In genomic region chr12:6631549-6631961, GRCh38 we compare ENCODE assay signal across 11 cellular contexts. TPM values are rescaled to one million over a fixed set of nuclear protein-coding genes. Genes with fewer than 3 reads are reported as not detected.
DNase-seq lines count a peak whose midpoint lies in the region; ATAC-seq, FAIRE-seq and TF ChIP-seq lines count a peak whose summit lies in the region.
"Had no signal": no experiment of that assay in that cellular context is flagged by ENCODE, and none has a peak within 500 bp of the region (broad histone marks: within the 10 kb centered on the region; RNA-seq: fewer than 3 reads in every experiment).

No MANE protein-coding gene starts in this region.

- no TSS peak for BruUV-seq in OCI-LY7 (replicated peaks; lab: Mats Ljungman, UMichigan)
- no TSS peak for BruUV-seq in MCF 10A (replicated peaks; lab: Mats Ljungman, UMichigan)

- H3K79me1 ChIP-seq in H1 (ENCODE audit: low read depth, low read length) = no peaks in the 10 kb centered on the region

- no peak overlapping the region for H2AK5ac ChIP-seq in H1 (ENCODE audit: low read depth, low read length)

- H2BK15ac ChIP-seq in H1 (ENCODE audit: low read length) = no peak overlapping the region

- H3K4me2 ChIP-seq in OCI-LY7 (ENCODE audit: low read length) (peak overlapping the region; percentile 94), H1 (ENCODE audit: insufficient read depth in 1 of 2, low read depth in 2 of 2, low read length in 2 of 2) (no peak overlapping the region)

- H3K27me3 Mint-ChIP-seq in neural crest cell (ENCODE audit: low read depth) = no peaks in the 10 kb centered on the region
- no peaks in the 10 kb centered on the region for H3K27me3 Mint-ChIP-seq in MCF 10A (ENCODE audit: insufficient read depth, unreplicated experiment)

- DNase-seq in GM12864 (ENCODE audit: low read depth) (no peak), OCI-LY7 (ENCODE audit: low spot score) (peak; percentile 54), H1 (ENCODE audit: low read depth in 1 of 2, low spot score in 2 of 2) (no peak), neural crest cell (ENCODE audit: low read depth, low spot score) (no peak), NCI-H526 treated with DMSO at 0.1 percent for 48 hours (lab: John Stamatoyannopoulos, UW) (no peak), MCF 10A (ENCODE audit: unreplicated experiment) (no peak)

- POLR2A ChIA-PET in OCI-LY7 (lab: Charles Lee) = interaction anchor here (0.5 to 2.7 kb wide), 13 partner anchors 8 to 318 kb away, joined by 3 to 24 read pairs (median 4); partner anchors contain the start of genes ACRBP, COPS7A and ZNF384
- POLR2A ChIA-PET in H1 (lab: Charles Lee; ENCODE audit: partially characterized antibody) = interaction anchor here (1.0 to 2.5 kb wide), 6 partner anchors 9 to 93 kb away, joined by 3 to 18 read pairs (median 5); partner anchors contain the start of gene ACRBP
- POLR2A ChIA-PET in MCF 10A (lab: Yijun Ruan, JAX) = no interaction called here

- peak overlapping the region; percentile 13; the same call in 1 of the 2 replicates for H2AFZ ChIP-seq in OCI-LY7 (ENCODE audit: low read length)
- no peak overlapping the region for H2AFZ ChIP-seq in H1 (ENCODE audit: low read length)

- 85% methylated on average over 3 of the region's 3 CpGs; no CpG with 5 or more reads in 1 of the 2 experiments for WGBS in H1 (ENCODE audit: extremely low coverage in 1 of 2, insufficient coverage in 1 of 2, insufficient read length in 1 of 2, insufficient replicate concordance in 2 of 2, low coverage in 1 of 2, low lambda C conversion rate in 2 of 2, missing lambda C conversion rate in 1 of 2), 2 experiments

- peaks cover 23% of the 10 kb centered on the region for H3K4me1 Mint-ChIP-seq in neural crest cell
- peaks cover 17% of the 10 kb centered on the region for H3K4me1 Mint-ChIP-seq in MCF 10A (ENCODE audit: insufficient read depth, unreplicated experiment)

- no peak overlapping the region for H3K18ac ChIP-seq in H1 (ENCODE audit: extremely low read depth, low read length)

- peaks cover 88% of the 10 kb centered on the region for H3K4me1 ChIP-seq in OCI-LY7 (ENCODE audit: insufficient read depth, low read length, poor library complexity, severe bottlenecking)
- H3K4me1 ChIP-seq in H1 (replicated peaks in 1 of 4; ENCODE audit: control insufficient read depth in 3 of 4, insufficient read depth in 4 of 4, low read length in 3 of 4) = peaks cover 0 to 11% (median 2%) of the 10 kb centered on the region in 4 experiments; a peak in 5 of 7 replicates
- H3K4me1 ChIP-seq: prostate gland had no signal

- TF ChIP-seq EP300 in H1 (IDR thresholded peaks at IDR 0.05; ENCODE audit: borderline replicate concordance in 1 of 2, low read depth in 2 of 2, low read length in 2 of 2) = no peak

- no peak overlapping the region for H4K5ac ChIP-seq in H1 (ENCODE audit: insufficient read length, low read depth, low read length)

- H3K36me3 Mint-ChIP-seq in neural crest cell (ENCODE audit: low read depth) (no peaks in the 10 kb centered on the region), MCF 10A (ENCODE audit: insufficient read depth, unreplicated experiment) (no peaks in the 10 kb centered on the region)

- H3K4me3 ChIP-seq in GM12864 (ENCODE audit: low read depth, low read length) (peak overlapping the region; percentile 52), OCI-LY7 (ENCODE audit: low read depth, low read length, poor library complexity, severe bottlenecking) (peak overlapping the region; percentile 68), H1 (ENCODE audit: extremely low read depth in 1 of 4, insufficient read depth in 2 of 4, low read depth in 3 of 4, low read length in 4 of 4) (no peak overlapping the region)
- H3K4me3 ChIP-seq: prostate gland had no signal

- no peak overlapping the region for H2BK120ac ChIP-seq in H1 (replicated peaks; ENCODE audit: low read depth, low read length)

- no peaks in the 10 kb centered on the region for H3K23me2 ChIP-seq in H1 (ENCODE audit: low read depth, low read length)

- no peak overlapping the region for H2BK20ac ChIP-seq in H1 (ENCODE audit: low read length)

- no peak overlapping the region for H2BK12ac ChIP-seq in H1 (ENCODE audit: low read depth, low read length)

- H3K14ac ChIP-seq in H1 (ENCODE audit: insufficient read length) = no peak overlapping the region

- peak overlapping the region; percentile 97 for H3K27ac ChIP-seq in OCI-LY7 (ENCODE audit: low read depth, low read length, poor library complexity, severe bottlenecking)
- no peak overlapping the region for H3K27ac ChIP-seq in H1 (ENCODE audit: low read depth, low read length)
- H3K27ac ChIP-seq: prostate gland had no signal

- H3K27ac Mint-ChIP-seq in neural crest cell (ENCODE audit: unreplicated experiment) = peak overlapping the region; percentile 95
- H3K27ac Mint-ChIP-seq in MCF 10A (ENCODE audit: low read depth, unreplicated experiment) = no peak overlapping the region

- no peak overlapping the region for H3K4ac ChIP-seq in H1 (replicated peaks; ENCODE audit: insufficient read length, low read depth, low read length)

- H4K8ac ChIP-seq in H1 (ENCODE audit: extremely low read depth, insufficient read depth, low read length) = peak overlapping the region; percentile 54; the same call in 1 of the 2 replicates

- no peaks in the 10 kb centered on the region for H3K36me3 ChIP-seq in OCI-LY7 (ENCODE audit: insufficient read depth, low read length)
- no peaks in the 10 kb centered on the region for H3K36me3 ChIP-seq in H1 (ENCODE audit: control insufficient read depth in 2 of 4, insufficient read depth in 4 of 4, low read length in 3 of 4)
- H3K36me3 ChIP-seq: prostate gland had no signal

- H3K9ac ChIP-seq in H1 (replicated peaks in 1 of 4; ENCODE audit: extremely low read depth in 1 of 4, low read depth in 3 of 4, low read length in 3 of 4) = no peak overlapping the region

- H3K9me3 ChIP-seq in OCI-LY7 (ENCODE audit: low read length) (no peaks in the 10 kb centered on the region), H1 (ENCODE audit: insufficient read depth in 2 of 2, low read depth in 1 of 2, low read length in 1 of 2) (no peaks in the 10 kb centered on the region)
- H3K9me3 ChIP-seq: prostate gland had no signal

- H3K9me3 Mint-ChIP-seq in neural crest cell (no peaks in the 10 kb centered on the region), MCF 10A (ENCODE audit: unreplicated experiment) (no peaks in the 10 kb centered on the region)

- CTCF ChIA-PET in OCI-LY7 (lab: Charles Lee; ENCODE audit: unreplicated experiment) = no interaction called here
- CTCF ChIA-PET in H1 (lab: Charles Lee; ENCODE audit: partially characterized antibody) = interaction anchor here (0.6 to 7.9 kb wide), 9 partner anchors 8 to 638 kb away, joined by 3 to 65 read pairs (median 3); no protein-coding TSS in a partner anchor
- CTCF ChIA-PET in MCF 10A (lab: Yijun Ruan, JAX) = interaction anchor here (0.6 to 2.0 kb wide), 2 partner anchors 13 to 122 kb away, joined by 3 to 10 read pairs; partner anchors contain the start of gene MLF2

- H3K79me2 ChIP-seq in OCI-LY7 (ENCODE audit: insufficient read depth, low read depth, low read length) (peaks cover 42% of the 10 kb centered on the region; the same call in 1 of the 2 replicates), H1 (ENCODE audit: control insufficient read depth in 1 of 2, insufficient read depth in 2 of 2, low read length in 2 of 2) (no peaks in the 10 kb centered on the region)

- H3K23ac ChIP-seq in H1 (ENCODE audit: insufficient read length) = no peak overlapping the region

- no peak for TF ChIP-seq POLR2A in H1 (IDR thresholded peaks at IDR 0.05; ENCODE audit: control extremely low read depth in 1 of 2, low read depth in 2 of 2, low read length in 2 of 2)

- TF ChIP-seq CTCF in GM12864 (IDR thresholded peaks at IDR 0.05; ENCODE audit: low read depth, low read length, missing control alignments) (no peak), OCI-LY7 (conservative IDR thresholded peaks at IDR 0.05; ENCODE audit: low read length) (no peak), H1 (IDR thresholded peaks at IDR 0.05; ENCODE audit: control extremely low read depth in 1 of 3, insufficient read depth in 1 of 3, low read depth in 1 of 3, low read length in 3 of 3) (no peak), neural crest cell (conservative IDR thresholded peaks at IDR 0.05) (no peak), MCF 10A (IDR thresholded peaks at IDR 0.05; ENCODE audit: unreplicated experiment) (no peak)

- no peaks in the 10 kb centered on the region for H3K9me2 ChIP-seq in OCI-LY7 (ENCODE audit: insufficient read depth, low read length)

- H3K27me3 ChIP-seq in H1 (replicated peaks in 1 of 4; ENCODE audit: control insufficient read depth in 3 of 4, extremely low read depth in 1 of 4, insufficient read depth in 3 of 4, low read length in 3 of 4) = no peaks in the 10 kb centered on the region

- no peak overlapping the region for H3K4me3 Mint-ChIP-seq in neural crest cell
- H3K4me3 Mint-ChIP-seq in MCF 10A (ENCODE audit: unreplicated experiment) = no peak overlapping the region

- no peak for ATAC-seq in HG03469 (IDR thresholded peaks at IDR 0.05; ENCODE audit: unreplicated experiment)
- ATAC-seq in SK-N-SH treated with all-trans-retinoic acid at 6 μM for 48 hours = no peak

- intact Hi-C loops in OCI-LY7 (cut with micrococcal nuclease; ENCODE audit: unreplicated experiment) = no loop called here
- intact Hi-C loops in MCF 10A (cut with micrococcal nuclease) = no loop called here

- no peak for TF ChIP-seq RAD21 in H1 (IDR thresholded peaks at IDR 0.05 in 1 of 2, conservative IDR thresholded peaks at IDR 0.05 in 1 of 2; ENCODE audit: low read depth in 2 of 2, low read length in 2 of 2)

- FAIRE-seq in H1 (lab: Jason Lieb, UNC) = no peak
- FAIRE-seq: D721Med had no signal

- no peak overlapping the region for H2BK5ac ChIP-seq in H1 (ENCODE audit: low read depth, low read length)

- H4K20me1 ChIP-seq in OCI-LY7 (ENCODE audit: insufficient read depth, low read length) (no peaks in the 10 kb centered on the region), H1 (replicated peaks in 1 of 2; ENCODE audit: control insufficient read depth in 1 of 2, insufficient read depth in 2 of 2, low read length in 2 of 2) (no peaks in the 10 kb centered on the region)

- H3K56ac ChIP-seq in H1 (replicated peaks; ENCODE audit: insufficient read length, low read depth, low read length) = no peak overlapping the region

- H4K91ac ChIP-seq in H1 (replicated peaks; ENCODE audit: insufficient read length, low read length) = no peak overlapping the region

RNA-seq across cellular contexts. Expression of gene LPAR5, which starts 4.2 kb away (rescaled TPM):
- total RNA-seq in OCI-LY7 (2014; rRNA removed; shearing (Covaris generic)) = 7.7 and 14.4 TPM in 2 replicates
- total RNA-seq in OCI-LY7 (2022) (25.3 and 25.6 TPM in 2 replicates), neural crest cell (not detected in 2 replicates), MCF 10A (2022) (2.5 and 2.7 TPM in 2 replicates)
- 0.22 and 0.23 TPM in 2 replicates for total RNA-seq in H1 (2021; fragmentation: NEBNext Ultra II Directional; extraction: Animal tissue kit (Norgen Biotek cat#: 25700))
- polyA plus RNA-seq in H1 (2011; rRNA removed) = 0.24 and 0.63 TPM in 2 replicates
- polyA plus RNA-seq in H1 (2011; cell fraction: cytosol; rRNA removed) = 0.31 TPM
- 0.47 TPM for polyA plus RNA-seq in H1 (2011; cell fraction: nucleus; rRNA removed)
- polyA plus RNA-seq in H1 (2012, experiment 1 of 2) = 0.29 to 0.40 TPM (median 0.35 TPM) in 3 of 4 replicates, not detected in the other
- polyA plus RNA-seq in H1 (2012, experiment 2 of 2) = 0.21 TPM
- 0.57 TPM for polyA plus RNA-seq in H1 (2013, experiment 1 of 2)
- polyA plus RNA-seq in H1 (2013, experiment 2 of 2) = 0.48 TPM
- polyA minus RNA-seq in H1 (2011; rRNA and poly(A)+ RNA removed) = 0.32 and 0.63 TPM in 2 replicates
- polyA minus RNA-seq in H1 (2011; cell fraction: cytosol; rRNA and poly(A)+ RNA removed) = not detected
- polyA minus RNA-seq in H1 (2011; cell fraction: nucleus; rRNA and poly(A)+ RNA removed) = 0.40 TPM
- total RNA-seq: LHCN-M2 had no signal

RNA-seq across cellular contexts. Expression of gene ACRBP, which starts 15.7 kb away (rescaled TPM):
- 3.6 and 4.4 TPM in 2 replicates for total RNA-seq in OCI-LY7 (2014; rRNA removed; shearing (Covaris generic))
- total RNA-seq in OCI-LY7 (2022) (9.3 and 9.4 TPM in 2 replicates), neural crest cell (1.9 and 2.4 TPM in 2 replicates), MCF 10A (2022) (0.30 and 2.5 TPM in 2 replicates)
- 0.80 and 1.2 TPM in 2 replicates for total RNA-seq in H1 (2021; fragmentation: NEBNext Ultra II Directional; extraction: Animal tissue kit (Norgen Biotek cat#: 25700))
- 5.2 and 8.9 TPM in 2 replicates for polyA plus RNA-seq in H1 (2011; rRNA removed)
- 4.1 TPM for polyA plus RNA-seq in H1 (2011; cell fraction: cytosol; rRNA removed)
- polyA plus RNA-seq in H1 (2011; cell fraction: nucleus; rRNA removed) = 13.2 TPM
- 0.98 to 1.8 TPM (median 1.4 TPM) in 4 replicates for polyA plus RNA-seq in H1 (2012, experiment 1 of 2)
- polyA plus RNA-seq in H1 (2012, experiment 2 of 2) = 0.30 TPM
- polyA plus RNA-seq in H1 (2013, experiment 1 of 2) = 1.5 TPM
- polyA plus RNA-seq in H1 (2013, experiment 2 of 2) = 2.1 TPM
- 5.7 and 11.8 TPM in 2 replicates for polyA minus RNA-seq in H1 (2011; rRNA and poly(A)+ RNA removed)
- polyA minus RNA-seq in H1 (2011; cell fraction: cytosol; rRNA and poly(A)+ RNA removed) = 2.2 TPM
- polyA minus RNA-seq in H1 (2011; cell fraction: nucleus; rRNA and poly(A)+ RNA removed) = 5.7 TPM
- total RNA-seq: LHCN-M2 had no signal

RNA-seq across cellular contexts. Expression of gene CHD4, which starts 24.4 kb away (rescaled TPM):
- 287 and 319 TPM in 2 replicates for total RNA-seq in OCI-LY7 (2014; rRNA removed; shearing (Covaris generic))
- 247 and 267 TPM in 2 replicates for total RNA-seq in OCI-LY7 (2022)
- total RNA-seq in H1 (2021; fragmentation: NEBNext Ultra II Directional; extraction: Animal tissue kit (Norgen Biotek cat#: 25700)) = 305 and 330 TPM in 2 replicates
- polyA plus RNA-seq in H1 (2011; rRNA removed) = 198 and 214 TPM in 2 replicates
- polyA plus RNA-seq in H1 (2011; cell fraction: cytosol; rRNA removed) = 178 TPM
- 362 TPM for polyA plus RNA-seq in H1 (2011; cell fraction: nucleus; rRNA removed)
- polyA plus RNA-seq in H1 (2012, experiment 1 of 2) = 194 to 267 TPM (median 241 TPM) in 4 replicates
- polyA plus RNA-seq in H1 (2012, experiment 2 of 2) = 52.1 TPM
- 180 TPM for polyA plus RNA-seq in H1 (2013, experiment 1 of 2)
- 192 TPM for polyA plus RNA-seq in H1 (2013, experiment 2 of 2)
- 290 and 298 TPM in 2 replicates for polyA minus RNA-seq in H1 (2011; rRNA and poly(A)+ RNA removed)
- polyA minus RNA-seq in H1 (2011; cell fraction: cytosol; rRNA and poly(A)+ RNA removed) = 180 TPM
- polyA minus RNA-seq in H1 (2011; cell fraction: nucleus; rRNA and poly(A)+ RNA removed) = 129 TPM
- 476 and 492 TPM in 2 replicates for total RNA-seq in neural crest cell
- 135 and 151 TPM in 2 replicates for total RNA-seq in MCF 10A (2022)

RNA-seq across cellular contexts. Expression of gene ING4, which starts 31.4 kb away (rescaled TPM):
- 27.1 and 38.1 TPM in 2 replicates for total RNA-seq in OCI-LY7 (2014; rRNA removed; shearing (Covaris generic))
- total RNA-seq in OCI-LY7 (2022) (30.8 and 37.0 TPM in 2 replicates), neural crest cell (37.9 TPM in 2 replicates), MCF 10A (2022) (15.2 and 16.1 TPM in 2 replicates)
- total RNA-seq in H1 (2021; fragmentation: NEBNext Ultra II Directional; extraction: Animal tissue kit (Norgen Biotek cat#: 25700)) = 21.7 and 22.9 TPM in 2 replicates
- 28.6 and 29.3 TPM in 2 replicates for polyA plus RNA-seq in H1 (2011; rRNA removed)
- 44.8 TPM for polyA plus RNA-seq in H1 (2011; cell fraction: cytosol; rRNA removed)
- 62.2 TPM for polyA plus RNA-seq in H1 (2011; cell fraction: nucleus; rRNA removed)
- polyA plus RNA-seq in H1 (2012, experiment 1 of 2) = 25.6 to 40.6 TPM (median 29.1 TPM) in 4 replicates
- polyA plus RNA-seq in H1 (2012, experiment 2 of 2) = 21.9 TPM
- 26.0 TPM for polyA plus RNA-seq in H1 (2013, experiment 1 of 2)
- 22.1 TPM for polyA plus RNA-seq in H1 (2013, experiment 2 of 2)
- 15.7 and 16.4 TPM in 2 replicates for polyA minus RNA-seq in H1 (2011; rRNA and poly(A)+ RNA removed)
- 6.8 TPM for polyA minus RNA-seq in H1 (2011; cell fraction: cytosol; rRNA and poly(A)+ RNA removed)
- polyA minus RNA-seq in H1 (2011; cell fraction: nucleus; rRNA and poly(A)+ RNA removed) = 13.0 TPM

RNA-seq across cellular contexts. Expression of gene ZNF384, which starts 57.6 kb away (rescaled TPM):
- total RNA-seq in OCI-LY7 (2014; rRNA removed; shearing (Covaris generic)) = 48.2 and 48.6 TPM in 2 replicates
- total RNA-seq in OCI-LY7 (2022) (95.5 and 109 TPM in 2 replicates), neural crest cell (93.2 and 94.3 TPM in 2 replicates), MCF 10A (2022) (62.8 and 70.8 TPM in 2 replicates)
- 59.6 and 60.1 TPM in 2 replicates for total RNA-seq in H1 (2021; fragmentation: NEBNext Ultra II Directional; extraction: Animal tissue kit (Norgen Biotek cat#: 25700))
- 59.0 and 75.1 TPM in 2 replicates for polyA plus RNA-seq in H1 (2011; rRNA removed)
- 66.7 TPM for polyA plus RNA-seq in H1 (2011; cell fraction: cytosol; rRNA removed)
- 138 TPM for polyA plus RNA-seq in H1 (2011; cell fraction: nucleus; rRNA removed)
- 64.4 to 74.8 TPM (median 69.2 TPM) in 4 replicates for polyA plus RNA-seq in H1 (2012, experiment 1 of 2)
- polyA plus RNA-seq in H1 (2012, experiment 2 of 2) = 30.4 TPM
- 47.8 TPM for polyA plus RNA-seq in H1 (2013, experiment 1 of 2)
- polyA plus RNA-seq in H1 (2013, experiment 2 of 2) = 45.3 TPM
- 69.0 and 70.2 TPM in 2 replicates for polyA minus RNA-seq in H1 (2011; rRNA and poly(A)+ RNA removed)
- polyA minus RNA-seq in H1 (2011; cell fraction: cytosol; rRNA and poly(A)+ RNA removed) = 39.0 TPM
- polyA minus RNA-seq in H1 (2011; cell fraction: nucleus; rRNA and poly(A)+ RNA removed) = 71.1 TPM

Comparison
In these comparisons a context has a peak if more than half of its experiments do, and no peak if none do; other contexts are left out.
1. H3K4me3 ChIP-seq: peak in GM12864 (single experiment) and OCI-LY7 (single experiment); none in H1 (0 of 4).